Comparison of ENCODE assay signal across 1 cellular context in the genomic region with DNA sequence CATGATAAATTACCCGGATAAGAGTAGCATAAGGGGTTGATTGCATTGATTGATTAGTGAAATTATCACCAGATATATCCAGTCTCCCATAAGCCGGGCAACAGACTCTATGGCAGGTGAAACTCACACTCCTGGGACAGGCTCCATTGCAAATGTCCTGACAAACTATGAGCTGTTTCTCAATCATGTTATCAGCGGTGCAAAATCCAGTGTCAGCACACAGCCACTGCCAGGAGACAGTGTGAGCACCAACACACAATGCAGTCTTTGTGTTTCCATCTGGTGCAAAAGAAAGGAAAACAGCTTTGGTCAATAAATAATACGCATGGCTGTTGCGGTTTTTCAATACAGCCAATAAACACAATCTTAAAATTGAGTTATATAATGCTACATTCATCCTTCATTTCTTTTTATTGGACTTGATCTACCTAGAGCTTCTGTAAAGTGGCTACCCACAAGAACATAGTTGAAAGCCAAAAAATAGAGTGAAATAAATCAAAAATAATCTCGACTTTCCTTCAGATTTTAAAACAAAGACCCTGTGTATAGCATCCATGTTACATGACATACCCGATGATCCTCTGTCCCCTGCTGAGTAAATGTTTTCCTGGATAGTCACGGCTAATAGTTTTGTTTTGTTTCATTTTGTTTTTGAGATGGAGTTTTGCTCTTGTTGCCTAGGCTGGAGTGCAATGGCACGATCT.
TF ChIP-seq lines count a peak whose summit lies in the region.

No MANE protein-coding gene starts in this region.

TF ChIP-seq in HepG2, 621 proteins besides CTCF, POLR2A, EP300 and RAD21 (continued from another document and continues in another):
- TF ChIP-seq, protein P1, sequence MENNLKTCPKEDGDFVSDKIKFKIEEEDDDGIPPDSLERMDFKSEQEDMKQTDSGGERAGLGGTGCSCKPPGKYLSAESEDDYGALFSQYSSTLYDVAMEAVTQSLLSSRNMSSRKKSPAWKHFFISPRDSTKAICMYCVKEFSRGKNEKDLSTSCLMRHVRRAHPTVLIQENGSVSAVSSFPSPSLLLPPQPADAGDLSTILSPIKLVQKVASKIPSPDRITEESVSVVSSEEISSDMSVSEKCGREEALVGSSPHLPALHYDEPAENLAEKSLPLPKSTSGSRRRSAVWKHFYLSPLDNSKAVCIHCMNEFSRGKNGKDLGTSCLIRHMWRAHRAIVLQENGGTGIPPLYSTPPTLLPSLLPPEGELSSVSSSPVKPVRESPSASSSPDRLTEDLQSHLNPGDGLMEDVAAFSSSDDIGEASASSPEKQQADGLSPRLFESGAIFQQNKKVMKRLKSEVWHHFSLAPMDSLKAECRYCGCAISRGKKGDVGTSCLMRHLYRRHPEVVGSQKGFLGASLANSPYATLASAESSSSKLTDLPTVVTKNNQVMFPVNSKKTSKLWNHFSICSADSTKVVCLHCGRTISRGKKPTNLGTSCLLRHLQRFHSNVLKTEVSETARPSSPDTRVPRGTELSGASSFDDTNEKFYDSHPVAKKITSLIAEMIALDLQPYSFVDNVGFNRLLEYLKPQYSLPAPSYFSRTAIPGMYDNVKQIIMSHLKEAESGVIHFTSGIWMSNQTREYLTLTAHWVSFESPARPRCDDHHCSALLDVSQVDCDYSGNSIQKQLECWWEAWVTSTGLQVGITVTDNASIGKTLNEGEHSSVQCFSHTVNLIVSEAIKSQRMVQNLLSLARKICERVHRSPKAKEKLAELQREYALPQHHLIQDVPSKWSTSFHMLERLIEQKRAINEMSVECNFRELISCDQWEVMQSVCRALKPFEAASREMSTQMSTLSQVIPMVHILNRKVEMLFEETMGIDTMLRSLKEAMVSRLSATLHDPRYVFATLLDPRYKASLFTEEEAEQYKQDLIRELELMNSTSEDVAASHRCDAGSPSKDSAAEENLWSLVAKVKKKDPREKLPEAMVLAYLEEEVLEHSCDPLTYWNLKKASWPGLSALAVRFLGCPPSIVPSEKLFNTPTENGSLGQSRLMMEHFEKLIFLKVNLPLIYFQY (CRISPR knock-in tag; IDR thresholded peaks at IDR 0.05; ENCODE audit: borderline replicate concordance): peak; percentile 83; the same call in 1 of the 2 replicates
- TF ChIP-seq ZNF33A (CRISPR knock-in tag; IDR thresholded peaks at IDR 0.05; ENCODE audit: borderline replicate concordance): no peak
- no peak for TF ChIP-seq ZNF496 (CRISPR knock-in tag; IDR thresholded peaks at IDR 0.05; ENCODE audit: insufficient replicate concordance)
- TF ChIP-seq SIN3B (IDR thresholded peaks at IDR 0.05; ENCODE audit: low read length): no peak
- TF ChIP-seq, protein P2, sequence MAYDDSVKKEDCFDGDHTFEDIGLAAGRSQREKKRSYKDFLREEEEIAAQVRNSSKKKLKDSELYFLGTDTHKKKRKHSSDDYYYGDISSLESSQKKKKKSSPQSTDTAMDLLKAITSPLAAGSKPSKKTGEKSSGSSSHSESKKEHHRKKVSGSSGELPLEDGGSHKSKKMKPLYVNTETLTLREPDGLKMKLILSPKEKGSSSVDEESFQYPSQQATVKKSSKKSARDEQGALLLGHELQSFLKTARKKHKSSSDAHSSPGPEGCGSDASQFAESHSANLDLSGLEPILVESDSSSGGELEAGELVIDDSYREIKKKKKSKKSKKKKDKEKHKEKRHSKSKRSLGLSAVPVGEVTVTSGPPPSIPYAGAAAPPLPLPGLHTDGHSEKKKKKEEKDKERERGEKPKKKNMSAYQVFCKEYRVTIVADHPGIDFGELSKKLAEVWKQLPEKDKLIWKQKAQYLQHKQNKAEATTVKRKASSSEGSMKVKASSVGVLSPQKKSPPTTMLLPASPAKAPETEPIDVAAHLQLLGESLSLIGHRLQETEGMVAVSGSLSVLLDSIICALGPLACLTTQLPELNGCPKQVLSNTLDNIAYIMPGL (CRISPR knock-in tag; IDR thresholded peaks at IDR 0.05; ENCODE audit: borderline replicate concordance in 1 of 2, low read depth in 1 of 2): peak in 1 of 2 experiments; percentile 62; a peak in 1 of 4 replicates
- TF ChIP-seq ZNF839 (CRISPR knock-in tag; IDR thresholded peaks at IDR 0.05; ENCODE audit: borderline replicate concordance): no peak
- TF ChIP-seq, protein P3, sequence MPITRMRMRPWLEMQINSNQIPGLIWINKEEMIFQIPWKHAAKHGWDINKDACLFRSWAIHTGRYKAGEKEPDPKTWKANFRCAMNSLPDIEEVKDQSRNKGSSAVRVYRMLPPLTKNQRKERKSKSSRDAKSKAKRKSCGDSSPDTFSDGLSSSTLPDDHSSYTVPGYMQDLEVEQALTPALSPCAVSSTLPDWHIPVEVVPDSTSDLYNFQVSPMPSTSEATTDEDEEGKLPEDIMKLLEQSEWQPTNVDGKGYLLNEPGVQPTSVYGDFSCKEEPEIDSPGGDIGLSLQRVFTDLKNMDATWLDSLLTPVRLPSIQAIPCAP (CRISPR knock-in tag; IDR thresholded peaks at IDR 0.05; ENCODE audit: low read depth): no peak
- no peak for TF ChIP-seq MAZ (IDR thresholded peaks at IDR 0.05; ENCODE audit: borderline replicate concordance, low read depth, low read length)
- no peak for TF ChIP-seq MAZ (CRISPR knock-in tag; IDR thresholded peaks at IDR 0.05; ENCODE audit: low read depth)
- no peak for TF ChIP-seq SNAI1 (CRISPR knock-in tag; IDR thresholded peaks at IDR 0.05; ENCODE audit: borderline replicate concordance)
- TF ChIP-seq, protein P4, sequence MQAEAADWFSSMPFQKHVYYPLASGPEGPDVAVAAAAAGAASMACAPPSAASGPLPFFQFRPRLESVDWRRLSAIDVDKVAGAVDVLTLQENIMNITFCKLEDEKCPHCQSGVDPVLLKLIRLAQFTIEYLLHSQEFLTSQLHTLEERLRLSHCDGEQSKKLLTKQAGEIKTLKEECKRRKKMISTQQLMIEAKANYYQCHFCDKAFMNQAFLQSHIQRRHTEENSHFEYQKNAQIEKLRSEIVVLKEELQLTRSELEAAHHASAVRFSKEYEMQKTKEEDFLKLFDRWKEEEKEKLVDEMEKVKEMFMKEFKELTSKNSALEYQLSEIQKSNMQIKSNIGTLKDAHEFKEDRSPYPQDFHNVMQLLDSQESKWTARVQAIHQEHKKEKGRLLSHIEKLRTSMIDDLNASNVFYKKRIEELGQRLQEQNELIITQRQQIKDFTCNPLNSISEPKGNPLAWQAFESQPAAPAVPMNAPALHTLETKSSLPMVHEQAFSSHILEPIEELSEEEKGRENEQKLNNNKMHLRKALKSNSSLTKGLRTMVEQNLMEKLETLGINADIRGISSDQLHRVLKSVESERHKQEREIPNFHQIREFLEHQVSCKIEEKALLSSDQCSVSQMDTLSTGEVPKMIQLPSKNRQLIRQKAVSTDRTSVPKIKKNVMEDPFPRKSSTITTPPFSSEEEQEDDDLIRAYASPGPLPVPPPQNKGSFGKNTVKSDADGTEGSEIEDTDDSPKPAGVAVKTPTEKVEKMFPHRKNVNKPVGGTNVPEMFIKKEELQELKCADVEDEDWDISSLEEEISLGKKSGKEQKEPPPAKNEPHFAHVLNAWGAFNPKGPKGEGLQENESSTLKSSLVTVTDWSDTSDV (CRISPR knock-in tag; IDR thresholded peaks at IDR 0.05): no peak
- peak; percentile 91 for TF ChIP-seq ASH2L (IDR thresholded peaks at IDR 0.05; ENCODE audit: insufficient read length, low read depth, low read length)
- TF ChIP-seq ZNF672 (CRISPR knock-in tag; IDR thresholded peaks at IDR 0.05): no peak; the same call in 1 of the 2 replicates
- no peak for TF ChIP-seq KLF13 (CRISPR knock-in tag; IDR thresholded peaks at IDR 0.05)
- no peak for TF ChIP-seq RBAK (CRISPR knock-in tag; IDR thresholded peaks at IDR 0.05)
- TF ChIP-seq ZNF776 (CRISPR knock-in tag; IDR thresholded peaks at IDR 0.05): no peak
- TF ChIP-seq TBL1XR1 (IDR thresholded peaks at IDR 0.05; ENCODE audit: borderline replicate concordance, low read length, partially characterized antibody): no peak
- no peak for TF ChIP-seq ZNF781 (CRISPR knock-in tag; IDR thresholded peaks at IDR 0.05; ENCODE audit: borderline replicate concordance, not compliant biosample characterization)
- no peak for TF ChIP-seq ZNF616 (CRISPR knock-in tag; IDR thresholded peaks at IDR 0.05; ENCODE audit: low read depth)
- TF ChIP-seq ZNF44 (CRISPR knock-in tag; IDR thresholded peaks at IDR 0.05): no peak
- peak; percentile 93 for TF ChIP-seq SALL1 (CRISPR knock-in tag; IDR thresholded peaks at IDR 0.05)
- TF ChIP-seq, protein P5, sequence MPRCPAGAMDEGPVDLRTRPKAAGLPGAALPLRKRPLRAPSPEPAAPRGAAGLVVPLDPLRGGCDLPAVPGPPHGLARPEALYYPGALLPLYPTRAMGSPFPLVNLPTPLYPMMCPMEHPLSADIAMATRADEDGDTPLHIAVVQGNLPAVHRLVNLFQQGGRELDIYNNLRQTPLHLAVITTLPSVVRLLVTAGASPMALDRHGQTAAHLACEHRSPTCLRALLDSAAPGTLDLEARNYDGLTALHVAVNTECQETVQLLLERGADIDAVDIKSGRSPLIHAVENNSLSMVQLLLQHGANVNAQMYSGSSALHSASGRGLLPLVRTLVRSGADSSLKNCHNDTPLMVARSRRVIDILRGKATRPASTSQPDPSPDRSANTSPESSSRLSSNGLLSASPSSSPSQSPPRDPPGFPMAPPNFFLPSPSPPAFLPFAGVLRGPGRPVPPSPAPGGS (CRISPR knock-in tag; IDR thresholded peaks at IDR 0.05): no peak
- 0 out of 2 replicates have a peak, but pooled peaks have one; percentile 44 for TF ChIP-seq ZNF652 (CRISPR knock-in tag; IDR thresholded peaks at IDR 0.05; ENCODE audit: borderline replicate concordance, low read depth)
- TF ChIP-seq, protein P6, sequence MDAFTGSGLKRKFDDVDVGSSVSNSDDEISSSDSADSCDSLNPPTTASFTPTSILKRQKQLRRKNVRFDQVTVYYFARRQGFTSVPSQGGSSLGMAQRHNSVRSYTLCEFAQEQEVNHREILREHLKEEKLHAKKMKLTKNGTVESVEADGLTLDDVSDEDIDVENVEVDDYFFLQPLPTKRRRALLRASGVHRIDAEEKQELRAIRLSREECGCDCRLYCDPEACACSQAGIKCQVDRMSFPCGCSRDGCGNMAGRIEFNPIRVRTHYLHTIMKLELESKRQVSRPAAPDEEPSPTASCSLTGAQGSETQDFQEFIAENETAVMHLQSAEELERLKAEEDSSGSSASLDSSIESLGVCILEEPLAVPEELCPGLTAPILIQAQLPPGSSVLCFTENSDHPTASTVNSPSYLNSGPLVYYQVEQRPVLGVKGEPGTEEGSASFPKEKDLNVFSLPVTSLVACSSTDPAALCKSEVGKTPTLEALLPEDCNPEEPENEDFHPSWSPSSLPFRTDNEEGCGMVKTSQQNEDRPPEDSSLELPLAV (CRISPR knock-in tag; conservative IDR thresholded peaks at IDR 0.05; ENCODE audit: low read depth): no peak
- TF ChIP-seq ZNF572 (CRISPR knock-in tag; IDR thresholded peaks at IDR 0.05): no peak
- TF ChIP-seq, protein P7, sequence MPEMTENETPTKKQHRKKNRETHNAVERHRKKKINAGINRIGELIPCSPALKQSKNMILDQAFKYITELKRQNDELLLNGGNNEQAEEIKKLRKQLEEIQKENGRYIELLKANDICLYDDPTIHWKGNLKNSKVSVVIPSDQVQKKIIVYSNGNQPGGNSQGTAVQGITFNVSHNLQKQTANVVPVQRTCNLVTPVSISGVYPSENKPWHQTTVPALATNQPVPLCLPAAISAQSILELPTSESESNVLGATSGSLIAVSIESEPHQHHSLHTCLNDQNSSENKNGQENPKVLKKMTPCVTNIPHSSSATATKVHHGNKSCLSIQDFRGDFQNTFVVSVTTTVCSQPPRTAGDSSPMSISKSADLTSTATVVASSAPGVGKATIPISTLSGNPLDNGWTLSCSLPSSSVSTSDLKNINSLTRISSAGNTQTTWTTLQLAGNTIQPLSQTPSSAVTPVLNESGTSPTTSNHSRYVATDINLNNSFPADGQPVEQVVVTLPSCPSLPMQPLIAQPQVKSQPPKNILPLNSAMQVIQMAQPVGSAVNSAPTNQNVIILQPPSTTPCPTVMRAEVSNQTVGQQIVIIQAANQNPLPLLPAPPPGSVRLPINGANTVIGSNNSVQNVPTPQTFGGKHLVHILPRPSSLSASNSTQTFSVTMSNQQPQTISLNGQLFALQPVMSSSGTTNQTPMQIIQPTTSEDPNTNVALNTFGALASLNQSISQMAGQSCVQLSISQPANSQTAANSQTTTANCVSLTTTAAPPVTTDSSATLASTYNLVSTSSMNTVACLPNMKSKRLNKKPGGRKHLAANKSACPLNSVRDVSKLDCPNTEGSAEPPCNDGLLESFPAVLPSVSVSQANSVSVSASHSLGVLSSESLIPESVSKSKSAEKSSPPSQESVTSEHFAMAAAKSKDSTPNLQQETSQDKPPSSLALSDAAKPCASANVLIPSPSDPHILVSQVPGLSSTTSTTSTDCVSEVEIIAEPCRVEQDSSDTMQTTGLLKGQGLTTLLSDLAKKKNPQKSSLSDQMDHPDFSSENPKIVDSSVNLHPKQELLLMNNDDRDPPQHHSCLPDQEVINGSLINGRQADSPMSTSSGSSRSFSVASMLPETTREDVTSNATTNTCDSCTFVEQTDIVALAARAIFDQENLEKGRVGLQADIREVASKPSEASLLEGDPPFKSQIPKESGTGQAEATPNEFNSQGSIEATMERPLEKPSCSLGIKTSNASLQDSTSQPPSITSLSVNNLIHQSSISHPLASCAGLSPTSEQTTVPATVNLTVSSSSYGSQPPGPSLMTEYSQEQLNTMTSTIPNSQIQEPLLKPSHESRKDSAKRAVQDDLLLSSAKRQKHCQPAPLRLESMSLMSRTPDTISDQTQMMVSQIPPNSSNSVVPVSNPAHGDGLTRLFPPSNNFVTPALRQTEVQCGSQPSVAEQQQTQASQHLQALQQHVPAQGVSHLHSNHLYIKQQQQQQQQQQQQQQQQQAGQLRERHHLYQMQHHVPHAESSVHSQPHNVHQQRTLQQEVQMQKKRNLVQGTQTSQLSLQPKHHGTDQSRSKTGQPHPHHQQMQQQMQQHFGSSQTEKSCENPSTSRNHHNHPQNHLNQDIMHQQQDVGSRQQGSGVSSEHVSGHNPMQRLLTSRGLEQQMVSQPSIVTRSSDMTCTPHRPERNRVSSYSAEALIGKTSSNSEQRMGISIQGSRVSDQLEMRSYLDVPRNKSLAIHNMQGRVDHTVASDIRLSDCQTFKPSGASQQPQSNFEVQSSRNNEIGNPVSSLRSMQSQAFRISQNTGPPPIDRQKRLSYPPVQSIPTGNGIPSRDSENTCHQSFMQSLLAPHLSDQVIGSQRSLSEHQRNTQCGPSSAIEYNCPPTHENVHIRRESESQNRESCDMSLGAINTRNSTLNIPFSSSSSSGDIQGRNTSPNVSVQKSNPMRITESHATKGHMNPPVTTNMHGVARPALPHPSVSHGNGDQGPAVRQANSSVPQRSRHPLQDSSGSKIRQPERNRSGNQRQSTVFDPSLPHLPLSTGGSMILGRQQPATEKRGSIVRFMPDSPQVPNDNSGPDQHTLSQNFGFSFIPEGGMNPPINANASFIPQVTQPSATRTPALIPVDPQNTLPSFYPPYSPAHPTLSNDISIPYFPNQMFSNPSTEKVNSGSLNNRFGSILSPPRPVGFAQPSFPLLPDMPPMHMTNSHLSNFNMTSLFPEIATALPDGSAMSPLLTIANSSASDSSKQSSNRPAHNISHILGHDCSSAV (CRISPR knock-in tag; IDR thresholded peaks at IDR 0.05; ENCODE audit: borderline replicate concordance): no peak
- TF ChIP-seq NR3C1 (CRISPR knock-in tag; IDR thresholded peaks at IDR 0.05): no peak
- TF ChIP-seq TBX3 (IDR thresholded peaks at IDR 0.05; ENCODE audit: borderline replicate concordance): peak; percentile 65; the same call in 1 of the 2 replicates
- TF ChIP-seq SRSF9 (IDR thresholded peaks at IDR 0.05; ENCODE audit: borderline replicate concordance, insufficient read depth, low read depth, low read length, poor library complexity, severe bottlenecking): no peak
